In the genomic region with DNA sequence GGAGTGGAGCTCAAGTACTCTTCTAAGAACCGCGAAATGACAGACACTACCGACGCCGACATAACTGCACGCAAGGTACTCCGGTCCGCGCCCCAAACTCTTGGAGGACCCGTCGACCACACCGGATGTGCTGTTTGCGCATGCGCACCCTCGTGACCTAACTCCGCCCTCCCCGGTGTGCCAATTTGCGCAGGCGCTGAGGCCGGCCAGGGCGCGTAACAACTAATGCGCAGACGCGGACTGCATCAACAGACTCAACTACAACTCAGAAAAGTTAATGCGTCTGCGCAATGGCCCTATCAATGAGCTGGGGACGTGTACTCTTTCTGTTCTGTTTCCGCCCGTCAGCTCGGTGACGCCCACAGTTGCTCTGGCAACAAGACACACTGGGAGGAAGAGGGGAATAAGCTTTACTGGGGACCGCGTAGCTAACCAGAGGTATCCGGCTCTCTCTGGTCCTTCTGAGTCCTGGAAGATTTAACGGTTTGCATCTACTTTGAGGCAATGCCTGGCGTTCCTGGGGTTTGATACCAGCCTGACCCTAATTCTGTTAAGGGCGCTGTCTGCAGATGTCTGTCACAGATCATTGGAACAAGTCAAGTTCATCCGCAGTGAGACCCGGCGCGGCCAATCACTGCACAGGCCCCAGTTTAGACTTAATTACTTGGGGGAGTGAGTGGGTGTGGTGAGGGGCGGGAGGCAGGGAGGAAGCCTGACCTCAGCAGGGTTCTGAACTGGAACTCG, we compare ENCODE assay signal across 8 cellular contexts. TPM values are rescaled to one million over a fixed set of nuclear protein-coding genes. Genes with fewer than 3 reads are reported as not detected.
A peak's percentile ranks its signal among the peaks of the same experiment; 100 is the strongest.
DNase-seq lines count a peak whose midpoint lies in the region; ATAC-seq, FAIRE-seq and TF ChIP-seq lines count a peak whose summit lies in the region.

A gene (minus strand): TSS at position 129 of the 744 bp plus-strand sequence. CDS start 67 bp downstream, at position 62.

- no peak within 1 kb of the TSS for H2BK5ac ChIP-seq in trophoblast cell (ENCODE audit: low read depth, low read length, poor library complexity)

- H3K27ac ChIP-seq in adrenal gland (peak within 1 kb of the TSS; percentile 70 to 93 (median 78)), trophoblast cell (ENCODE audit: low read depth, low read length) (peak within 1 kb of the TSS; percentile 45), transverse colon (peak within 1 kb of the TSS; percentile 90 to 98 (median 92))

- in situ Hi-C loops in transverse colon (cut with MboI; ENCODE audit: low pct_ligation_motif_present in 1 of 4, low pct_unique_long_range_greater_than_20kb in 1 of 4, low sequenced_read_pairs in 3 of 4) = loop anchor here in 1 of 4 donors (25.0 kb wide), 1 partner anchor 248 kb away; a partner anchor contains a TSS

- H2BK12ac ChIP-seq in trophoblast cell (ENCODE audit: low read length) = no peak within 1 kb of the TSS

- WGBS in adrenal gland, 4 donors = 0 to 1% (median 0%) methylated on average over 20 to 44 of the region's 44 CpGs
- WGBS in trophoblast cell (ENCODE audit: extremely low coverage, insufficient coverage, insufficient read length) = no CpG with 5 or more reads among the region's 44 CpGs
- WGBS in transverse colon (ENCODE audit: low coverage in 1 of 2), 2 donors = 0% methylated on average over 35 of the region's 44 CpGs; no CpG with 5 or more reads in 1 of the 2 donors

- TF ChIP-seq POLR2A in GM12892 (IDR thresholded peaks at IDR 0.05; ENCODE audit: low read depth, low read length) = peak; percentile 97
- TF ChIP-seq POLR2A in adrenal gland (IDR thresholded peaks at IDR 0.05) = peak; percentile 58 to 91
- TF ChIP-seq POLR2A in transverse colon (IDR thresholded peaks at IDR 0.05) = peak; percentile 93

- peak in 1 of 6 experiments; percentile 45 for TF ChIP-seq CTCF in adrenal gland (IDR thresholded peaks at IDR 0.05)
- TF ChIP-seq CTCF in transverse colon (IDR thresholded peaks at IDR 0.05) = no peak

- no peak for TF ChIP-seq EP300 in transverse colon (IDR thresholded peaks at IDR 0.05; ENCODE audit: low read depth)

- DNase-seq in GM12892 (ENCODE audit: insufficient read length) (peak; percentile 86), NCI-H146 (lab: John Stamatoyannopoulos, UW) (peak; percentile 98), T-helper 1 cell (peak; percentile 97 to 100 (median 99)), adrenal gland (peak; percentile 98 to 100 (median 99)), cardiac septum (ENCODE audit: low spot score) (peak; percentile 99), trophoblast cell (peak; percentile 99 to 100), transverse colon (peak; percentile 99)

- H3K4me3 ChIP-seq in adrenal gland (peak within 1 kb of the TSS in 3 of 4 donors; percentile 60 to 89 (median 77)), trophoblast cell (ENCODE audit: low read depth, low read length) (peak within 1 kb of the TSS; percentile 99), transverse colon (peak within 1 kb of the TSS; percentile 70 to 85 (median 78))

- H3K36me3 ChIP-seq in adrenal gland (replicated peaks in 1 of 2) (no peaks in the 10 kb centered on the region), trophoblast cell (ENCODE audit: control insufficient read depth in 1 of 2, insufficient read depth in 2 of 2, low read length in 2 of 2) (peaks cover 0 to 5% of the 10 kb centered on the region in 2 experiments), transverse colon (no peaks in the 10 kb centered on the region)

- peaks cover 5% of the 10 kb centered on the region for H3K79me2 ChIP-seq in trophoblast cell (ENCODE audit: control insufficient read depth, insufficient read depth, low read length, poor library complexity)

- ATAC-seq in HG02852 (IDR thresholded peaks at IDR 0.05; ENCODE audit: unreplicated experiment) = peak; percentile 95

- H4K91ac ChIP-seq in trophoblast cell (ENCODE audit: low read depth, low read length) = peak within 1 kb of the TSS; percentile 77

- H3K4ac ChIP-seq in trophoblast cell (ENCODE audit: low read depth, low read length) = peak within 1 kb of the TSS; percentile 91

- no peak within 1 kb of the TSS for H3K23ac ChIP-seq in trophoblast cell (ENCODE audit: low read length)

- peak within 1 kb of the TSS; percentile 78 for H2AFZ ChIP-seq in trophoblast cell (ENCODE audit: insufficient read depth, low read length, poor library complexity)

- H4K12ac ChIP-seq in trophoblast cell (ENCODE audit: low read depth, low read length) = peak within 1 kb of the TSS; percentile 82

- peak within 1 kb of the TSS; percentile 48 for H2BK120ac ChIP-seq in trophoblast cell (ENCODE audit: insufficient read depth, low read length, poor library complexity)

- peak within 1 kb of the TSS; percentile 96 for H3K4me2 ChIP-seq in trophoblast cell (ENCODE audit: low read length)

- H3K4me1 ChIP-seq in adrenal gland (replicated peaks in 1 of 2) (peaks cover 19 to 50% of the 10 kb centered on the region in 2 donors), trophoblast cell (ENCODE audit: control insufficient read depth in 1 of 2, insufficient read depth in 2 of 2, low read length in 2 of 2) (no peaks in the 10 kb centered on the region), transverse colon (peaks cover 19 to 62% (median 35%) of the 10 kb centered on the region in 4 donors)

- H4K8ac ChIP-seq in trophoblast cell (ENCODE audit: low read depth, low read length) = peak within 1 kb of the TSS; percentile 89

- no peak within 1 kb of the TSS for H2AK5ac ChIP-seq in trophoblast cell (ENCODE audit: low read length)

- H3K9me3 ChIP-seq in adrenal gland (replicated peaks in 1 of 3) (no peaks in the 10 kb centered on the region), trophoblast cell (ENCODE audit: insufficient read depth, low read depth, low read length) (no peaks in the 10 kb centered on the region), transverse colon (no peaks in the 10 kb centered on the region)

- intact Hi-C loops in adrenal gland (cut with DNase I) (no loop called here), cardiac septum (cut with DNase I) (loop anchor here (5.0 kb wide), 1 partner anchor 178 kb away; a partner anchor contains a TSS), transverse colon (cut with DNase I; ENCODE audit: low total_unique reads) (no loop called here)

- FAIRE-seq in GM12892 (lab: Jason Lieb, UNC) = peak; percentile 100

- H3K79me1 ChIP-seq in trophoblast cell (ENCODE audit: low read length) = peaks cover 5% of the 10 kb centered on the region

- peak within 1 kb of the TSS; percentile 95 for H3K14ac ChIP-seq in trophoblast cell (ENCODE audit: low read length)

- H3K27me3 ChIP-seq in adrenal gland (no peaks in the 10 kb centered on the region), trophoblast cell (ENCODE audit: insufficient read depth, low read length) (no peaks in the 10 kb centered on the region), transverse colon (no peaks in the 10 kb centered on the region)

- H3K18ac ChIP-seq in trophoblast cell (ENCODE audit: low read length) = no peak within 1 kb of the TSS

- H3K9ac ChIP-seq in trophoblast cell (ENCODE audit: low read length) = peak within 1 kb of the TSS; percentile 100

RNA-seq across cellular contexts. Expression of the gene that starts here (rescaled TPM):
- polyA plus RNA-seq in GM12892 (2012; ENCODE audit: missing spikeins) = 293 TPM
- total RNA-seq in adrenal gland (100 to 1,000 TPM; 203 to 382 (median 291) TPM), cardiac septum (134 TPM), transverse colon (100 to 1,000 TPM in 3 of 4 donors, 10 to 100 TPM in 1; 31.4 to 154 (median 141) TPM)
- polyA plus RNA-seq in adrenal gland = 100 to 1,000 TPM in 2 of 3 donors, 10 to 100 TPM in 1; 91.8 to 537 (median 190) TPM
- 275 and 278 TPM in 2 replicates for polyA plus RNA-seq in trophoblast cell (2013)

Comparison
In these comparisons a context has a peak if more than half of its experiments do, and no peak if none do; other contexts are left out.
1. Peak in every context shown above with its lines: DNase-seq, ATAC-seq, H3K4me3 ChIP-seq and H3K27ac ChIP-seq.